In the genomic region with DNA sequence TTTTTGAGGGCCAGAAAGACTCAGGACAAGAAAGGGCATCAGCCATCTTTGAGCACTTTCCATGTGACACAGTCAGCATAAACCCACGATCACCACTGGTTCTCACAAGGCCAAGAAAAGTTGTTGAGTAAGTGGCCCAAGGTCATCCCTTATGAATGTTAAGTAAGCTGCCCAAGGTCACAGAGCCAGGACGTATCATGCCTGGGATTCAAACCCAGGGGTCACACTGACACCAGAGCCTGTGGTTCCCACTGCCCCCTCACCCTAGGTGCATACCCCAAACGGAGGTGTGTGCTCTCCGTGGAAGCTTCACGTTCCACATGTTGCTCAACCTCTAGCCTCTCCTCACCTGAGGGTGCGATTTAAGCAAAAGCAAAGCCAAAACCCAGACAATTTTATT, we compare ENCODE assay signal across 30 cellular contexts.
"Had no signal": no experiment of that assay in that cellular context is flagged by ENCODE, and none has a peak within 500 bp of the region (broad histone marks: within the 10 kb centered on the region; RNA-seq: fewer than 3 reads in every experiment).

No MANE protein-coding gene starts in this region.

- H3K27ac Mint-ChIP-seq: activated CD4-positive, alpha-beta T cell treated with anti-CD3 and anti-CD28 coated beads, Interleukin-2, amount 10 ng/mL, durations not matched to agents 24 days and 14 days; activated CD8-positive, alpha-beta T cell treated with anti-CD3 and anti-CD28 coated beads for 36 hours; activated naive CD4-positive, alpha-beta T cell treated with anti-CD3 and anti-CD28 coated beads for 36 hours; activated naive CD4-positive, alpha-beta T cell treated with anti-CD3 and anti-CD28 coated beads, Interleukin-2, amount 50 U/mL, for 72 hours; activated T-helper 1 cell treated with anti-CD3 and anti-CD28 coated beads, Interleukin-12 subunit alpha, Interleukin-12 subunit beta, Interleukin-2, Interleukin-4 antibody, amounts not matched to agents 30 ng/mL and 10 ng/mL and 1 ng/mL, durations not matched to agents 14 hours and 24 hours and 36 hours had no signal

- H3K27me3 ChIP-seq: adrenal gland, SJCRH30 had no signal

- H3K9me3 Mint-ChIP-seq: activated CD4-positive, alpha-beta T cell treated with anti-CD3 and anti-CD28 coated beads, Interleukin-2, amount 10 ng/mL, durations not matched to agents 24 days and 14 days; activated CD8-positive, alpha-beta T cell treated with anti-CD3 and anti-CD28 coated beads for 36 hours; activated naive CD4-positive, alpha-beta T cell treated with anti-CD3 and anti-CD28 coated beads for 36 hours; activated naive CD4-positive, alpha-beta T cell treated with anti-CD3 and anti-CD28 coated beads, Interleukin-2, amount 50 U/mL, for 72 hours; activated T-cell treated with anti-CD3 and anti-CD28 coated beads, Interleukin-2, amount 50 U/mL, for 4 hours; activated T-helper 1 cell treated with anti-CD3 and anti-CD28 coated beads, Interleukin-12 subunit alpha, Interleukin-12 subunit beta, Interleukin-2, Interleukin-4 antibody, amounts not matched to agents 30 ng/mL and 10 ng/mL and 1 ng/mL, durations not matched to agents 14 hours and 24 hours and 36 hours had no signal

- H3K9me3 ChIP-seq: adrenal gland, SJCRH30 had no signal

- DNase-seq: activated CD4-positive, alpha-beta T cell treated with anti-CD3 and anti-CD28 coated beads for 1 hour; activated CD4-positive, alpha-beta T cell treated with anti-CD3 and anti-CD28 coated beads, Interleukin-2, amount 10 ng/mL, durations not matched to agents 24 days and 14 days; activated CD4-positive, alpha-beta T cell treated with anti-CD3 and anti-CD28 coated beads, Interleukin-2, amount 50 U/mL, for 4 hours; activated CD4-positive, CD25-positive, alpha-beta regulatory T cell; activated CD8-positive, alpha-beta T cell treated with anti-CD3 and anti-CD28 coated beads for 36 hours; activated gamma-delta T cell treated with Interleukin-2 at 50 U/mL for 16 hours; activated naive CD4-positive, alpha-beta T cell treated with anti-CD3 and anti-CD28 coated beads for 36 hours; activated T-cell treated with anti-CD3 and anti-CD28 coated beads for 4 hours; activated T-cell treated with anti-CD3 and anti-CD28 coated beads, Interleukin-2, amount 50 U/mL, for 4 hours; central memory CD4-positive, alpha-beta T cell; NCI-H1105; NCI-H1417 treated with DMSO at 0.1 percent for 48 hours; NCI-H187 treated with DMSO at 0.1 percent for 48 hours; NCI-H2081; NCI-H2171 treated with DMSO at 0.1 percent for 48 hours; NCI-H226; NCI-H446 treated with DMSO at 0.1 percent for 48 hours; NCI-H524; NCI-H69; SHP77; SJCRH30; T1000; WERI-Rb-1 had no signal

- H3K27ac ChIP-seq: adrenal gland, SJCRH30, SK-N-MC, WERI-Rb-1 had no signal

- ATAC-seq: activated CD8-positive, alpha-beta T cell treated with anti-CD3 and anti-CD28 coated beads for 36 hours; activated naive CD4-positive, alpha-beta T cell treated with anti-CD3 and anti-CD28 coated beads, Interleukin-2, amount 50 U/mL, for 72 hours; activated T-cell treated with anti-CD3 and anti-CD28 coated beads, Interleukin-2, amount 50 U/mL, for 4 hours; Panc1 had no signal

- H3K4me3 ChIP-seq: adrenal gland, SJCRH30, SK-N-MC had no signal

- FAIRE-seq: bronchial epithelial cell had no signal

- H3K36me3 Mint-ChIP-seq: activated naive CD4-positive, alpha-beta T cell treated with anti-CD3 and anti-CD28 coated beads, Interleukin-2, amount 50 U/mL, for 72 hours; brain had no signal

- H3K4me1 ChIP-seq: SJCRH30 had no signal

- H3K36me3 ChIP-seq: adrenal gland, SJCRH30, WERI-Rb-1 had no signal

- H3K4me3 Mint-ChIP-seq: activated CD4-positive, alpha-beta T cell treated with anti-CD3 and anti-CD28 coated beads, Interleukin-2, amount 10 ng/mL, durations not matched to agents 24 days and 14 days; activated CD8-positive, alpha-beta T cell treated with anti-CD3 and anti-CD28 coated beads for 36 hours; activated naive CD4-positive, alpha-beta T cell treated with anti-CD3 and anti-CD28 coated beads for 36 hours; activated T-cell treated with anti-CD3 and anti-CD28 coated beads, Interleukin-2, amount 50 U/mL, for 4 hours; activated T-helper 1 cell treated with anti-CD3 and anti-CD28 coated beads, Interleukin-12 subunit alpha, Interleukin-12 subunit beta, Interleukin-2, Interleukin-4 antibody, amounts not matched to agents 30 ng/mL and 10 ng/mL and 1 ng/mL, durations not matched to agents 14 hours and 24 hours and 36 hours had no signal
